15 cellular contexts compared by ENCODE assay signal in genomic region chr2:101435011-101435862, GRCh38. TPM values are rescaled to one million over a fixed set of nuclear protein-coding genes. Genes with fewer than 3 reads are reported as not detected.
DNase-seq lines count a peak whose midpoint lies in the region; ATAC-seq and TF ChIP-seq lines count a peak whose summit lies in the region.
"Had no signal": no experiment of that assay in that cellular context is flagged by ENCODE, and none has a peak within 500 bp of the region (broad histone marks: within the 10 kb centered on the region; RNA-seq: fewer than 3 reads in every experiment).

No MANE protein-coding gene starts in this region.

- ATAC-seq in omental fat pad (ENCODE audit: low FRiP score) (peak; percentile 35), HG03097 (IDR thresholded peaks at IDR 0.05; ENCODE audit: low FRiP score, unreplicated experiment) (no peak), GM18520 (IDR thresholded peaks at IDR 0.05; ENCODE audit: unreplicated experiment) (no peak)
- ATAC-seq: body of pancreas had no signal

- H3K36me3 ChIP-seq in SJCRH30: no peaks in the 10 kb centered on the region
- H3K36me3 ChIP-seq: MG63, tibial artery had no signal

- H3K27me3 ChIP-seq in SJCRH30: no peaks in the 10 kb centered on the region
- H3K27me3 ChIP-seq: body of pancreas, MG63, tibial artery had no signal

- H3K27ac ChIP-seq in SJCRH30: peak overlapping the region; percentile 50
- H3K27ac ChIP-seq: body of pancreas, tibial artery had no signal

- DNase-seq in EL: peak; percentile 14
- DNase-seq in SJCRH30: peak; percentile 60 to 64
- peak; percentile 84 for DNase-seq in fibroblast of peridontal ligament (ENCODE audit: extremely low read depth)
- DNase-seq in omental fat pad (ENCODE audit: low spot score): no peak
- DNase-seq in NCI-H1048 (lab: John Stamatoyannopoulos, UW): no peak
- DNase-seq in NCI-H345 treated with DMSO at 0.1 percent for 48 hours (lab: John Stamatoyannopoulos, UW; ENCODE audit: unreplicated experiment): no peak
- DNase-seq: activated CD8-positive, alpha-beta memory T cell treated with anti-CD3 and anti-CD28 coated beads, Interleukin-2, amount 50 U/mL, for 4 hours; body of pancreas; CD8-positive, alpha-beta memory T cell; MG63; naive B cell; T-helper 2 cell; tibial artery had no signal

- no peaks in the 10 kb centered on the region for H3K9me3 ChIP-seq in SJCRH30 (replicated peaks)
- H3K9me3 ChIP-seq: body of pancreas, MG63, tibial artery had no signal

- H3K4me3 ChIP-seq in SJCRH30: peak overlapping the region; percentile 52
- H3K4me3 ChIP-seq: body of pancreas, MG63, tibial artery had no signal

- TF ChIP-seq CTCF in omental fat pad (IDR thresholded peaks at IDR 0.05): no peak

- H3K4me1 ChIP-seq in SJCRH30: peaks cover 4% of the 10 kb centered on the region; the same call in 1 of the 2 replicates

RNA-seq across cellular contexts. Expression of gene RFX8, which starts 39.7 kb away (rescaled TPM):
- 0.06 and 0.43 TPM in 2 replicates for total RNA-seq in SJCRH30 (2014; rRNA removed; shearing (Covaris generic))
- 1 to 10 TPM in 2 of 4 donors, not detected in 2; 2.6 to 3.9 TPM for total RNA-seq in omental fat pad
- total RNA-seq: body of pancreas; CD8-positive, alpha-beta memory T cell had no signal

RNA-seq across cellular contexts. Expression of gene CREG2, which starts 47.9 kb away (rescaled TPM):
- total RNA-seq in SJCRH30 (2014; rRNA removed; shearing (Covaris generic)): 0.04 TPM in 1 of 2 replicates, not detected in the other
- total RNA-seq in omental fat pad: under 1 TPM in 1 of 4 donors, not detected in 3; 0.09 TPM
- total RNA-seq: body of pancreas; CD8-positive, alpha-beta memory T cell had no signal

Comparison
In these comparisons a context has a peak if more than half of its experiments do, and no peak if none do; other contexts are left out.
1. DNase-seq: peak in EL (single experiment), SJCRH30 (2 of 2) and fibroblast of peridontal ligament (single experiment); none in omental fat pad (single experiment), NCI-H1048 (single experiment) and NCI-H345 treated with DMSO at 0.1 percent for 48 hours (single experiment).